10 cellular contexts compared by ENCODE assay signal in genomic region chr15:41893422-41894250, GRCh38. TPM values are rescaled to one million over a fixed set of nuclear protein-coding genes. Genes with fewer than 3 reads are reported as not detected.
DNase-seq lines count a peak whose midpoint lies in the region; ATAC-seq and TF ChIP-seq lines count a peak whose summit lies in the region.
"Had no signal": no experiment of that assay in that cellular context is flagged by ENCODE, and none has a peak within 500 bp of the region (broad histone marks: within the 10 kb centered on the region; RNA-seq: fewer than 3 reads in every experiment).

Gene SPTBN5 (minus strand): TSS chr15:41894053. CDS start chr15:41893497, 556 bp downstream.

- peak within 1 kb of the TSS; percentile 81 for H3K4me3 Mint-ChIP-seq in T-helper 17 cell
- H3K4me3 Mint-ChIP-seq in stimulated activated naive B cell treated with anti-CD40 and anti-IgM and Interleukin-4, amounts not matched to agents 10 μg/mL and 1 μg/mL and 100 μg/mL, for 72 hours: peak within 1 kb of the TSS; percentile 52 to 73
- H3K4me3 Mint-ChIP-seq: WTC11 had no signal

- peak within 1 kb of the TSS; percentile 97 for H3K27ac Mint-ChIP-seq in T-helper 17 cell
- H3K27ac Mint-ChIP-seq in stimulated activated naive B cell treated with anti-CD40 and anti-IgM and Interleukin-4, amounts not matched to agents 10 μg/mL and 1 μg/mL and 100 μg/mL, for 72 hours: peak within 1 kb of the TSS; percentile 91

- H3K9me3 ChIP-seq in T-helper 17 cell (ENCODE audit: control insufficient read depth, low read length, poor library complexity, severe bottlenecking): no peaks in the 10 kb centered on the region

- H3K4me3 ChIP-seq in fibroblast of mammary gland (ENCODE audit: control insufficient read depth, low read depth, low read length): peak within 1 kb of the TSS; percentile 2

- ATAC-seq in T-helper 17 cell (no peak), HG02588 (IDR thresholded peaks at IDR 0.05; ENCODE audit: unreplicated experiment) (no peak)
- no peak for ATAC-seq in stimulated activated naive B cell treated with anti-CD40 and anti-IgM and Interleukin-4, amounts not matched to agents 10 μg/mL and 1 μg/mL and 100 μg/mL, for 72 hours (replicated peaks)

- peaks cover 0 to 1% of the 10 kb centered on the region in 2 donors for H3K9me3 Mint-ChIP-seq in stimulated activated naive B cell treated with anti-CD40 and anti-IgM and Interleukin-4, amounts not matched to agents 10 μg/mL and 1 μg/mL and 100 μg/mL, for 72 hours

- TF ChIP-seq CTCF in GM13977 (IDR thresholded peaks at IDR 0.05; ENCODE audit: extremely low read depth, insufficient read depth, missing control alignments): no peak
- TF ChIP-seq CTCF in fibroblast of mammary gland (conservative IDR thresholded peaks at IDR 0.05; ENCODE audit: control insufficient read depth, insufficient read depth, low read depth, low read length): no peak

- no peaks in the 10 kb centered on the region for H3K27me3 Mint-ChIP-seq in T-helper 17 cell
- no peaks in the 10 kb centered on the region for H3K27me3 Mint-ChIP-seq in stimulated activated naive B cell treated with anti-CD40 and anti-IgM and Interleukin-4, amounts not matched to agents 10 μg/mL and 1 μg/mL and 100 μg/mL, for 72 hours

- in situ Hi-C loops in GM13977 (cut with MboI; ENCODE audit: low pct_unique_long_range_greater_than_20kb, low sequenced_read_pairs, unreplicated experiment): no loop called here

- DNase-seq in GM13977 (ENCODE audit: low spot score) (peak; percentile 25), T-helper 17 cell (no peak), fibroblast of mammary gland (ENCODE audit: low read depth) (no peak), SHP77 (lab: John Stamatoyannopoulos, UW) (no peak), inferior parietal cortex (ENCODE audit: extremely low spot score) (no peak)
- no peak for DNase-seq in stimulated activated naive B cell treated with anti-CD40 and anti-IgM and Interleukin-4, amounts not matched to agents 10 μg/mL and 1 μg/mL and 100 μg/mL, for 72 hours
- DNase-seq: dorsolateral prefrontal cortex, NCI-H1930 had no signal

- no peaks in the 10 kb centered on the region for H3K36me3 Mint-ChIP-seq in T-helper 17 cell (ENCODE audit: low read depth)
- H3K36me3 Mint-ChIP-seq in stimulated activated naive B cell treated with anti-CD40 and anti-IgM and Interleukin-4, amounts not matched to agents 10 μg/mL and 1 μg/mL and 100 μg/mL, for 72 hours: peaks cover 21 to 32% of the 10 kb centered on the region in 2 donors

- H3K4me1 Mint-ChIP-seq in T-helper 17 cell: peaks cover 19% of the 10 kb centered on the region
- H3K4me1 Mint-ChIP-seq in stimulated activated naive B cell treated with anti-CD40 and anti-IgM and Interleukin-4, amounts not matched to agents 10 μg/mL and 1 μg/mL and 100 μg/mL, for 72 hours: peaks cover 36 to 49% of the 10 kb centered on the region in 2 donors
- H3K4me1 Mint-ChIP-seq: WTC11 had no signal

RNA-seq across cellular contexts. Expression of gene SPTBN5, which starts in this region (rescaled TPM):
- 1 to 10 TPM; 1.9 to 2.2 TPM for total RNA-seq in T-helper 17 cell
